ENCODE assay signal across 8 cellular contexts in genomic region chr9:137726336-137726735, GRCh38.
DNase-seq lines count a peak whose midpoint lies in the region; ATAC-seq, FAIRE-seq and TF ChIP-seq lines count a peak whose summit lies in the region.
"Not testable (repeated sequence)": the region's sequence is repeated elsewhere in the genome, so short reads cannot be mapped to it uniquely, and the experiment has no call there.

No MANE protein-coding gene starts in this region.

- H3K4me3 ChIP-seq in bronchial epithelial cell (ENCODE audit: low read depth, low read length) = not testable (repeated sequence)

- TF ChIP-seq CTCF in bronchial epithelial cell (IDR thresholded peaks at IDR 0.05; ENCODE audit: insufficient read depth, low read length, severe bottlenecking); type B pancreatic cell (conservative IDR thresholded peaks at IDR 0.05): not testable (repeated sequence)

- H3K4me3 Mint-ChIP-seq in type B pancreatic cell = not testable (repeated sequence)

- not testable (repeated sequence) for H3K9me3 Mint-ChIP-seq in type B pancreatic cell

- H3K27me3 Mint-ChIP-seq in type B pancreatic cell = not testable (repeated sequence)

- ATAC-seq in GM18517 (IDR thresholded peaks at IDR 0.05; ENCODE audit: unreplicated experiment) = peak; percentile 67
- peak; percentile 84 for ATAC-seq in GM19397 (IDR thresholded peaks at IDR 0.05; ENCODE audit: unreplicated experiment)
- ATAC-seq in GM21576 (IDR thresholded peaks at IDR 0.05; ENCODE audit: unreplicated experiment) = peak; percentile 70
- ATAC-seq in HG02763 (IDR thresholded peaks at IDR 0.05; ENCODE audit: unreplicated experiment) = peak; percentile 67
- ATAC-seq in HG03103 (IDR thresholded peaks at IDR 0.05; ENCODE audit: low read depth, unreplicated experiment) = peak; percentile 47
- peak; percentile 67 for ATAC-seq in HG03520 (IDR thresholded peaks at IDR 0.05; ENCODE audit: unreplicated experiment)

- H3K36me3 Mint-ChIP-seq in type B pancreatic cell = peaks cover 62% of the 10 kb centered on the region

- peak; percentile 91 for FAIRE-seq in bronchial epithelial cell (lab: Jason Lieb, UNC)

- peaks cover 19% of the 10 kb centered on the region for H3K36me3 ChIP-seq in bronchial epithelial cell (ENCODE audit: control insufficient read depth, insufficient read depth, low read length)

- H3K27me3 ChIP-seq in bronchial epithelial cell (ENCODE audit: control insufficient read depth, insufficient read depth, low read length) = not testable (repeated sequence)

- H3K4me1 Mint-ChIP-seq in type B pancreatic cell (ENCODE audit: unreplicated experiment) = not testable (repeated sequence)

- DNase-seq in bronchial epithelial cell (ENCODE audit: low read depth); type B pancreatic cell (ENCODE audit: extremely low spot score, unreplicated experiment): not testable (repeated sequence)

- H3K27ac Mint-ChIP-seq in type B pancreatic cell = peak overlapping the region; percentile 65
